In genomic region chr4:8516996-8517550, GRCh38 we compare ENCODE assay signal across 13 cellular contexts.
"Had no signal": no experiment of that assay in that cellular context is flagged by ENCODE, and none has a peak within 500 bp of the region (broad histone marks: within the 10 kb centered on the region; RNA-seq: fewer than 3 reads in every experiment).

No MANE protein-coding gene starts in this region.

- H3K27me3 Mint-ChIP-seq: activated CD4-positive, alpha-beta memory T cell treated with anti-CD3 and anti-CD28 coated beads, Interleukin-2, amount 10 ng/mL, durations not matched to agents 7 days and 5 days; activated CD4-positive, alpha-beta T cell treated with anti-CD3 and anti-CD28 coated beads for 36 hours had no signal

- H3K4me1 ChIP-seq: ascending aorta, esophagus squamous epithelium, foreskin keratinocyte, heart left ventricle, tibial nerve had no signal

- DNase-seq: activated CD4-positive, alpha-beta memory T cell treated with anti-CD3 and anti-CD28 coated beads, Interleukin-2, amount 10 ng/mL, durations not matched to agents 7 days and 5 days; activated CD4-positive, alpha-beta T cell treated with anti-CD3 and anti-CD28 coated beads for 36 hours; activated T-cell treated with anti-CD3 and anti-CD28 coated beads, Interleukin-2, amount 50 U/mL, for 48 hours; esophagus squamous epithelium; foreskin keratinocyte; left colon; natural killer cell; nucleus accumbens; WERI-Rb-1 had no signal

- H3K27ac ChIP-seq: ascending aorta, esophagus squamous epithelium, foreskin keratinocyte, heart left ventricle, tibial nerve, WERI-Rb-1 had no signal

- H3K27me3 ChIP-seq: ascending aorta, esophagus squamous epithelium, foreskin keratinocyte, heart left ventricle, tibial nerve had no signal

- H3K27ac Mint-ChIP-seq: activated CD4-positive, alpha-beta memory T cell treated with anti-CD3 and anti-CD28 coated beads, Interleukin-2, amount 10 ng/mL, durations not matched to agents 7 days and 5 days; activated CD4-positive, alpha-beta T cell treated with anti-CD3 and anti-CD28 coated beads for 36 hours; natural killer cell had no signal

- H3K4me1 Mint-ChIP-seq: activated CD4-positive, alpha-beta memory T cell treated with anti-CD3 and anti-CD28 coated beads, Interleukin-2, amount 10 ng/mL, durations not matched to agents 7 days and 5 days; activated CD4-positive, alpha-beta T cell treated with anti-CD3 and anti-CD28 coated beads for 36 hours; natural killer cell had no signal

- H3K4me3 ChIP-seq: ascending aorta, esophagus squamous epithelium, heart left ventricle, lung, tibial nerve had no signal

- H3K36me3 ChIP-seq: ascending aorta, esophagus squamous epithelium, heart left ventricle, tibial nerve, WERI-Rb-1 had no signal

- H3K9me3 Mint-ChIP-seq: natural killer cell had no signal

- ATAC-seq: activated CD4-positive, alpha-beta T cell treated with anti-CD3 and anti-CD28 coated beads for 36 hours; foreskin keratinocyte; heart left ventricle; left colon; natural killer cell had no signal

- H3K4me3 Mint-ChIP-seq: activated CD4-positive, alpha-beta memory T cell treated with anti-CD3 and anti-CD28 coated beads, Interleukin-2, amount 10 ng/mL, durations not matched to agents 7 days and 5 days; activated CD4-positive, alpha-beta T cell treated with anti-CD3 and anti-CD28 coated beads for 36 hours; natural killer cell had no signal

- H3K36me3 Mint-ChIP-seq: natural killer cell had no signal
